7 cellular contexts compared by ENCODE assay signal in genomic region chr10:101840741-101841453, GRCh38. TPM values are rescaled to one million over a fixed set of nuclear protein-coding genes. Genes with fewer than 3 reads are reported as not detected.
DNase-seq lines count a peak whose midpoint lies in the region; ATAC-seq and TF ChIP-seq lines count a peak whose summit lies in the region.

No MANE protein-coding gene starts in this region.

- H3K27me3 ChIP-seq in WERI-Rb-1 (ENCODE audit: insufficient read depth, low read depth, severe bottlenecking) (no peaks in the 10 kb centered on the region), mammary epithelial cell (ENCODE audit: insufficient read depth, low read length) (no peaks in the 10 kb centered on the region)

- H2AFZ ChIP-seq in mammary epithelial cell (ENCODE audit: low read depth, low read length): no peak overlapping the region

- intact Hi-C loops in mammary epithelial cell (cut with micrococcal nuclease): loop anchor here (1.0 kb wide), 4 partner anchors 48 to 238 kb away; no protein-coding TSS in a partner anchor

- no peak overlapping the region for H3K9ac ChIP-seq in mammary epithelial cell (ENCODE audit: insufficient read depth, low read length)

- no TSS peak for BruUV-seq in mammary epithelial cell (replicated peaks; lab: Mats Ljungman, UMichigan)

- DNase-seq in NCI-H2081 treated with DMSO at 0.1 percent for 48 hours (lab: John Stamatoyannopoulos, UW) (peak; percentile 19), WERI-Rb-1 (peak; percentile 85), mammary epithelial cell (peak; percentile 64), iPS-NIHi7 (ENCODE audit: extremely low spot score) (peak; percentile 83)

- H3K4me1 ChIP-seq in mammary epithelial cell (ENCODE audit: insufficient read depth, low read length): peaks cover 14% of the 10 kb centered on the region

- no peaks in the 10 kb centered on the region for H3K9me3 ChIP-seq in WERI-Rb-1 (ENCODE audit: severe bottlenecking)
- no peaks in the 10 kb centered on the region for H3K9me3 ChIP-seq in mammary epithelial cell (replicated peaks; ENCODE audit: insufficient read depth, low read length)

- CTCF ChIA-PET in mammary epithelial cell (lab: Charles Lee; ENCODE audit: low non-redundant PET): interaction anchor here (0.5 to 1.6 kb wide), 10 partner anchors 17 to 548 kb away, joined by 3 to 32 read pairs (median 3); partner anchors contain the start of gene OGA

- no peaks in the 10 kb centered on the region for H3K79me2 ChIP-seq in mammary epithelial cell (ENCODE audit: insufficient read depth, low read length)

- ATAC-seq in GM18498 (IDR thresholded peaks at IDR 0.05; ENCODE audit: unreplicated experiment) (peak; percentile 61), HG02884 (IDR thresholded peaks at IDR 0.05; ENCODE audit: unreplicated experiment) (peak; percentile 48)

- 4% methylated on average over 25 of the region's 46 CpGs for WGBS in mammary epithelial cell (ENCODE audit: low coverage, missing lambda C conversion rate)

- dilution Hi-C loops in mammary epithelial cell (cut with HindIII; ENCODE audit: low sequenced_read_pairs): no loop called here

- peak; percentile 95 for TF ChIP-seq CTCF in WERI-Rb-1 (IDR thresholded peaks at IDR 0.05; ENCODE audit: low read depth, low read length)
- peak; percentile 87 to 98 for TF ChIP-seq CTCF in mammary epithelial cell (conservative IDR thresholded peaks at IDR 0.05 in 1 of 2, IDR thresholded peaks at IDR 0.05 in 1 of 2; ENCODE audit: extremely low read depth in 1 of 2, insufficient read depth in 1 of 2, low read depth in 1 of 2, low read length in 2 of 2)

- no peak overlapping the region for H3K4me3 ChIP-seq in WERI-Rb-1 (ENCODE audit: low read depth, low read length)
- H3K4me3 ChIP-seq in mammary epithelial cell (replicated peaks in 1 of 3; ENCODE audit: insufficient read depth in 1 of 3, low read depth in 2 of 3, low read length in 3 of 3): peak overlapping the region; percentile 9 to 40 (median 28)
- peak overlapping the region in 6 of 7 experiments; percentile 0 to 33 (median 14) for H3K4me3 ChIP-seq in skin epidermis

- no peaks in the 10 kb centered on the region for H4K20me1 ChIP-seq in mammary epithelial cell (ENCODE audit: insufficient read depth, low read length)

- 0 out of 2 replicates have a peak, but pooled peaks cover 2% of the 10 kb centered on the region for H3K36me3 ChIP-seq in WERI-Rb-1
- no peaks in the 10 kb centered on the region for H3K36me3 ChIP-seq in mammary epithelial cell (ENCODE audit: insufficient read depth, low read length)

- H3K4me2 ChIP-seq in mammary epithelial cell (ENCODE audit: insufficient read depth, low read depth, low read length): peak overlapping the region; percentile 87

- no peak overlapping the region for H3K27ac ChIP-seq in WERI-Rb-1
- H3K27ac ChIP-seq in mammary epithelial cell (ENCODE audit: insufficient read depth, low read depth, low read length): no peak overlapping the region
- no peak overlapping the region for H3K27ac ChIP-seq in skin epidermis

- in situ Hi-C loops in mammary epithelial cell (cut with MboI; ENCODE audit: low sequenced_read_pairs in 2 of 2): no loop called here

RNA-seq across cellular contexts. Expression of gene KCNIP2, which starts 2.7 kb away (rescaled TPM):
- total RNA-seq in mammary epithelial cell: 1 to 10 TPM in 1 of 2 donors, under 1 TPM in 1; 0.67 to 1.9 TPM
- polyA plus RNA-seq in mammary epithelial cell: 0.22 TPM
- 2.0 TPM for polyA minus RNA-seq in mammary epithelial cell

RNA-seq across cellular contexts. Expression of gene OGA, which starts 22.7 kb away (rescaled TPM):
- total RNA-seq in mammary epithelial cell: 10 to 100 TPM; 82.4 to 97.5 TPM
- polyA plus RNA-seq in mammary epithelial cell: 22.1 TPM
- 211 TPM for polyA minus RNA-seq in mammary epithelial cell

RNA-seq across cellular contexts. Expression of gene NPM3, which starts 57.7 kb away (rescaled TPM):
- 100 to 1,000 TPM in 1 of 2 donors, 10 to 100 TPM in 1; 99.4 to 104 TPM for total RNA-seq in mammary epithelial cell
- polyA plus RNA-seq in mammary epithelial cell: 132 TPM
- 73.4 TPM for polyA minus RNA-seq in mammary epithelial cell

Comparison
In these comparisons a context has a peak if more than half of its experiments do, and no peak if none do; other contexts are left out.
1. DNase-seq: peak in every context shown above with its lines; median percentile 85 in WERI-Rb-1; 83 in iPS-NIHi7; 64 in mammary epithelial cell; 19 in NCI-H2081 treated with DMSO at 0.1 percent for 48 hours.